ENCODE assay signal across 10 cellular contexts in the genomic region with DNA sequence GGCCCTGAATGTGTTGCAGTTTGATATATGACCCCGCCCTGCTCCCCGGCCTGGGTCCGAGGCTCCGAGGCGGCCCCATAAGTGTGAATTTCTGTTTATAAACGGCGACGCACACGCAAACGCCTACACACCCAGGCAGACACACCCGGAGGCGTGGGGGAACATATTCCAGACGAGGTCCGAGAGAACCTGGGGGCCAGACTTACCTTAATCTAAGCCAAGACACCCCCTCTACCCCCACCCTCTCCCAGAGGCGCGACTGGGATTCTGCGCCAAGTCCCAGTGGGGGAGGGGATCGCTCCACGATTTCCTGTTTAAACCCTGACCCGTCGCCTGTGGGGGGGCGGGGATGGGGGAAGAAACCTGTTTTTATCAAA. TPM values are rescaled to one million over a fixed set of nuclear protein-coding genes. Genes with fewer than 3 reads are reported as not detected.
A peak's percentile ranks its signal among the peaks of the same experiment; 100 is the strongest.
DNase-seq lines count a peak whose midpoint lies in the region; ATAC-seq and TF ChIP-seq lines count a peak whose summit lies in the region.
"Had no signal": no experiment of that assay in that cellular context is flagged by ENCODE, and none has a peak within 500 bp of the region (broad histone marks: within the 10 kb centered on the region; RNA-seq: fewer than 3 reads in every experiment).

No MANE protein-coding gene starts in this region.

- ATAC-seq in HG02642 (IDR thresholded peaks at IDR 0.05; ENCODE audit: poor library complexity, unreplicated experiment), result no peak
- no peak for ATAC-seq in GM19395 (IDR thresholded peaks at IDR 0.05; ENCODE audit: unreplicated experiment)

- H3K27me3 Mint-ChIP-seq in chondrocyte (ENCODE audit: low read depth), result peaks cover 79% of the 10 kb centered on the region
- H3K27me3 Mint-ChIP-seq in progenitor cell of endocrine pancreas, result peaks cover 92% of the 10 kb centered on the region

- H3K36me3 Mint-ChIP-seq in chondrocyte (ENCODE audit: low read depth) (no peaks in the 10 kb centered on the region), progenitor cell of endocrine pancreas (ENCODE audit: insufficient read depth) (no peaks in the 10 kb centered on the region)

- H3K4me3 ChIP-seq in GM12864 (ENCODE audit: low read depth, low read length), result peak overlapping the region; percentile 54

- DNase-seq in GM12864 (ENCODE audit: low read depth) (no peak), NCI-H1694 treated with DMSO at 0.1 percent for 48 hours (lab: John Stamatoyannopoulos, UW) (peak; percentile 58), chondrocyte (ENCODE audit: low spot score) (no peak), progenitor cell of endocrine pancreas (ENCODE audit: low spot score, unreplicated experiment) (no peak), EL (no peak), kidney glomerular epithelial cell (lab: John Stamatoyannopoulos, UW) (no peak)
- DNase-seq: effector CD8-positive, alpha-beta T cell; right lobe of liver had no signal

- H3K4me1 Mint-ChIP-seq in chondrocyte (ENCODE audit: low read depth) (peaks cover 17% of the 10 kb centered on the region), progenitor cell of endocrine pancreas (ENCODE audit: low read depth) (peaks cover 6% of the 10 kb centered on the region)

- TF ChIP-seq CTCF in GM12864 (IDR thresholded peaks at IDR 0.05; ENCODE audit: low read depth, low read length, missing control alignments) (no peak), chondrocyte (IDR thresholded peaks at IDR 0.05) (no peak), progenitor cell of endocrine pancreas (IDR thresholded peaks at IDR 0.05; ENCODE audit: unreplicated experiment) (no peak)

- H3K4me3 Mint-ChIP-seq in chondrocyte (ENCODE audit: unreplicated experiment), result peak overlapping the region; percentile 74
- H3K4me3 Mint-ChIP-seq in progenitor cell of endocrine pancreas (ENCODE audit: low read depth), result peak overlapping the region; percentile 21

- H3K27ac Mint-ChIP-seq in chondrocyte (ENCODE audit: unreplicated experiment) (no peak overlapping the region), progenitor cell of endocrine pancreas (no peak overlapping the region)

- H3K9me3 Mint-ChIP-seq in chondrocyte (ENCODE audit: low read depth) (no peaks in the 10 kb centered on the region), progenitor cell of endocrine pancreas (ENCODE audit: low read depth) (no peaks in the 10 kb centered on the region)

RNA-seq across cellular contexts. Expression of a gene that starts 9.6 kb away (rescaled TPM):
- total RNA-seq in chondrocyte (not detected in 3 replicates), progenitor cell of endocrine pancreas (0.17 and 0.27 TPM in 2 replicates)
- total RNA-seq: right lobe of liver had no signal

RNA-seq across cellular contexts. Expression of a gene that starts 9.8 kb away (rescaled TPM):
- not detected in 3 replicates for total RNA-seq in chondrocyte
- total RNA-seq in progenitor cell of endocrine pancreas, result not detected in 2 replicates
- total RNA-seq: right lobe of liver had no signal

RNA-seq across cellular contexts. Expression of a gene that starts 14.3 kb away (rescaled TPM):
- total RNA-seq in chondrocyte (not detected in 3 replicates), progenitor cell of endocrine pancreas (2.7 and 4.6 TPM in 2 replicates)
- total RNA-seq: right lobe of liver had no signal

RNA-seq across cellular contexts. Expression of a gene that starts 18.6 kb away (rescaled TPM):
- total RNA-seq in chondrocyte (not detected in 3 replicates), progenitor cell of endocrine pancreas (not detected in 2 replicates)
- total RNA-seq: right lobe of liver had no signal

RNA-seq across cellular contexts. Expression of a gene that starts 33.6 kb away (rescaled TPM):
- total RNA-seq in chondrocyte (not detected in 3 replicates), progenitor cell of endocrine pancreas (not detected in 2 replicates)
- total RNA-seq: right lobe of liver had no signal
